25 cellular contexts compared by ENCODE assay signal in the genomic region with DNA sequence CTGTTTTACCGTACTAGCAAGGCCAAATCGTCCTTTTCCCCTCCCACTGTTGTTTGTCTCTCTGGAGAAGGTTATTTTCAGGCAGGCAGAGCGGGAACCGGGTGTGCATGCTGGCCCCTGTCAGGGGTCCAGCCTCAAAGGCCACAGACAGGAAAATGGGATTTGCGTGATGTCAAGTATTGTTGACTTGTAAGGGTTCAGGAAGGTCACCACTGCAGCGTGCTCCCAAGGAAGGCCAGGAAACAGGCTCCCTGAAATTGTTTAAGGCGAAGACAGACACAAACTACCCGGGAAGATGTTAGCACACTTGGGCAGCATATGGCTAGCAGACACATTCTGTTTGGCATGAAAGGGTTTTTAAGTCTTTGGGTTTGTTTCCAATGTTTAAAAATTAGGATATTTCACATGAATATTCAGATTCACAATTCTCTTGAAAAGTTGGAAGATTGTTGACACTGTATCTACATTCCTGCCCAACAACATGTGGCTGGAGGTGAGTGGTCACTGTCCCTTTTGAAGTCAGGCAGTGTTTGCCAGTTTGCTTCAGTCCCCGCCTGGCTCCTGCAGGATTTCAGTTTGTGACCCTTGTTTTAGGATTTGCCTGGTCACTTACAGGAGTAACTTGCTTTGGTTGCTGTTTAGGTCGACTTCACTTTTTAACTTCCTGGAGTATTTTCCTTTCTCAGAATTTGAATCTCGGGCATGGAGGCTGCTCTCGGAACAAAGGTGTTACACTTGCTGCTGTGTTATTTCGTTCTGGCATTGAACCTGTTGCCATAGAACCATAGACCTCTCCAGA.
DNase-seq lines count a peak whose midpoint lies in the region; ATAC-seq, FAIRE-seq and TF ChIP-seq lines count a peak whose summit lies in the region.
"Had no signal": no experiment of that assay in that cellular context is flagged by ENCODE, and none has a peak within 500 bp of the region (broad histone marks: within the 10 kb centered on the region; RNA-seq: fewer than 3 reads in every experiment).

No MANE protein-coding gene starts in this region.

- no peak overlapping the region for H3K4me3 ChIP-seq in endodermal cell (ENCODE audit: low read length)
- no peak overlapping the region for H3K4me3 ChIP-seq in upper lobe of right lung
- H3K4me3 ChIP-seq in gastrocnemius medialis = no peak overlapping the region
- H3K4me3 ChIP-seq: coronary artery, GM12878, right lobe of liver, transverse colon had no signal

- FAIRE-seq in GM12892 (lab: Jason Lieb, UNC) = no peak
- FAIRE-seq: frontal cortex, GM12878, GM19239 had no signal

- no peaks in the 10 kb centered on the region for H3K36me3 Mint-ChIP-seq in endodermal cell (ENCODE audit: low read depth)
- H3K36me3 Mint-ChIP-seq in mesothelial cell of epicardium = no peaks in the 10 kb centered on the region
- H3K36me3 Mint-ChIP-seq: activated naive CD4-positive, alpha-beta T cell treated with anti-CD3 and anti-CD28 coated beads, Interleukin-2, amount 50 U/mL, for 24 hours had no signal

- TF ChIP-seq CTCF in endodermal cell (conservative IDR thresholded peaks at IDR 0.05) = no peak
- no peak for TF ChIP-seq CTCF in mesothelial cell of epicardium (IDR thresholded peaks at IDR 0.05; ENCODE audit: unreplicated experiment)
- no peak for TF ChIP-seq CTCF in upper lobe of right lung (IDR thresholded peaks at IDR 0.05)
- no peak for TF ChIP-seq CTCF in gastrocnemius medialis (IDR thresholded peaks at IDR 0.05 in 4 of 5, conservative IDR thresholded peaks at IDR 0.05 in 1 of 5)

- H3K9me3 ChIP-seq in endodermal cell (ENCODE audit: control insufficient read depth, low read length) (no peaks in the 10 kb centered on the region), upper lobe of right lung (no peaks in the 10 kb centered on the region), gastrocnemius medialis (no peaks in the 10 kb centered on the region)
- H3K9me3 ChIP-seq: right lobe of liver, transverse colon had no signal

- no peak overlapping the region for H3K27ac ChIP-seq in endodermal cell (ENCODE audit: low read depth, low read length)
- H3K27ac ChIP-seq in upper lobe of right lung = no peak overlapping the region
- H3K27ac ChIP-seq in gastrocnemius medialis = no peak overlapping the region
- H3K27ac ChIP-seq: 22Rv1, coronary artery, right lobe of liver, transverse colon had no signal

- H3K27ac Mint-ChIP-seq in endodermal cell (peak overlapping the region; percentile 68), mesothelial cell of epicardium (peak overlapping the region; percentile 69)
- H3K27ac Mint-ChIP-seq: activated naive CD4-positive, alpha-beta T cell treated with anti-CD3 and anti-CD28 coated beads, Interleukin-2, amount 50 U/mL, for 24 hours; activated T-cell treated with anti-CD3 and anti-CD28 coated beads, Interleukin-2, amount 50 U/mL, for 72 hours; T-helper 2 cell treated with Interferon-gamma antibody and Interleukin-4, amounts not matched to agents 5 μg/mL and 100 μg/mL, for 36 hours had no signal

- no peak for ATAC-seq in upper lobe of right lung
- no peak for ATAC-seq in gastrocnemius medialis
- ATAC-seq: GM12878, left colon had no signal

- H3K4me1 Mint-ChIP-seq in endodermal cell (peaks cover 50% of the 10 kb centered on the region), mesothelial cell of epicardium (peaks cover 31% of the 10 kb centered on the region)

- WGBS in endodermal cell (ENCODE audit: insufficient coverage in 1 of 2, insufficient read length in 1 of 2), 2 experiments = 67 to 70% methylated on average over 11 to 13 of the region's 13 CpGs

- DNase-seq in DMS 273 (lab: John Stamatoyannopoulos, UW; ENCODE audit: unreplicated experiment) (peak; percentile 35), DMS 273 treated with DMSO at 0.1 percent for 48 hours (lab: John Stamatoyannopoulos, UW) (no peak), endodermal cell (no peak), mesothelial cell of epicardium (ENCODE audit: low spot score in 2 of 2, unreplicated experiment in 2 of 2) (no peak), upper lobe of right lung (peak; percentile 8), SKM-1 (lab: John Stamatoyannopoulos, UW; ENCODE audit: unreplicated experiment) (no peak), GM12892 (ENCODE audit: insufficient read length) (no peak), gastrocnemius medialis (no peak)
- DNase-seq: activated CD8-positive, alpha-beta memory T cell treated with anti-CD3 and anti-CD28 coated beads for 24 hours; activated T-cell treated with anti-CD3 and anti-CD28 coated beads, Interleukin-2, amount 50 U/mL, for 72 hours; Calu3; left colon; NCI-H1694; NCI-H748 treated with DMSO at 0.1 percent for 48 hours; OCI-M1; transverse colon had no signal

- intact Hi-C loops in upper lobe of right lung (cut with DNase I) = no loop called here
- intact Hi-C loops in gastrocnemius medialis (cut with DNase I; ENCODE audit: low total_unique reads) = no loop called here

- in situ Hi-C loops in gastrocnemius medialis (cut with MboI; ENCODE audit: low sequenced_read_pairs in 4 of 4) = no loop called here

- H3K4me3 Mint-ChIP-seq in endodermal cell (no peak overlapping the region), mesothelial cell of epicardium (no peak overlapping the region)
- H3K4me3 Mint-ChIP-seq: activated naive CD4-positive, alpha-beta T cell treated with anti-CD3 and anti-CD28 coated beads, Interleukin-2, amount 50 U/mL, for 24 hours; activated T-cell treated with anti-CD3 and anti-CD28 coated beads, Interleukin-2, amount 50 U/mL, for 72 hours; T-helper 2 cell treated with Interferon-gamma antibody and Interleukin-4, amounts not matched to agents 5 μg/mL and 100 μg/mL, for 36 hours had no signal

- TF ChIP-seq POLR2A in GM12892 (IDR thresholded peaks at IDR 0.05; ENCODE audit: low read depth, low read length) (no peak), gastrocnemius medialis (IDR thresholded peaks at IDR 0.05) (no peak)

- H3K27me3 Mint-ChIP-seq in endodermal cell (ENCODE audit: insufficient read depth) (no peaks in the 10 kb centered on the region), mesothelial cell of epicardium (ENCODE audit: low read depth) (peaks cover 5% of the 10 kb centered on the region)
- H3K27me3 Mint-ChIP-seq: activated naive CD4-positive, alpha-beta T cell treated with anti-CD3 and anti-CD28 coated beads, Interleukin-2, amount 50 U/mL, for 24 hours had no signal

- H3K36me3 ChIP-seq in endodermal cell (ENCODE audit: control insufficient read depth, insufficient read depth, low read length) (no peaks in the 10 kb centered on the region), upper lobe of right lung (no peaks in the 10 kb centered on the region), gastrocnemius medialis (no peaks in the 10 kb centered on the region)
- H3K36me3 ChIP-seq: right lobe of liver, transverse colon had no signal

- H3K27me3 ChIP-seq in endodermal cell (ENCODE audit: control insufficient read depth, insufficient read depth, low read length, poor library complexity, severe bottlenecking) (no peaks in the 10 kb centered on the region), upper lobe of right lung (no peaks in the 10 kb centered on the region), gastrocnemius medialis (no peaks in the 10 kb centered on the region)
- H3K27me3 ChIP-seq: right lobe of liver, transverse colon had no signal

- H3K4me1 ChIP-seq in endodermal cell (ENCODE audit: control insufficient read depth, insufficient read depth, low read length) (peaks cover 25% of the 10 kb centered on the region), upper lobe of right lung (peaks cover 8% of the 10 kb centered on the region), gastrocnemius medialis (no peaks in the 10 kb centered on the region)

- no peak overlapping the region for H3K9ac ChIP-seq in endodermal cell (ENCODE audit: extremely low read depth, low read length, poor library complexity, severe bottlenecking)

- H3K9me3 Mint-ChIP-seq in endodermal cell (no peaks in the 10 kb centered on the region), mesothelial cell of epicardium (no peaks in the 10 kb centered on the region)
- H3K9me3 Mint-ChIP-seq: activated naive CD4-positive, alpha-beta T cell treated with anti-CD3 and anti-CD28 coated beads, Interleukin-2, amount 50 U/mL, for 24 hours; activated T-cell treated with anti-CD3 and anti-CD28 coated beads, Interleukin-2, amount 50 U/mL, for 72 hours; stimulated activated naive CD8-positive, alpha-beta T cell treated with anti-CD3 and anti-CD28 coated beads, Interleukin-15, Interleukin-2, amounts not matched to agents 100 ng/mL and 50 ng/mL, for 24 hours; T-helper 2 cell treated with Interferon-gamma antibody and Interleukin-4, amounts not matched to agents 5 μg/mL and 100 μg/mL, for 36 hours had no signal

Comparison
In these comparisons a context has a peak if more than half of its experiments do, and no peak if none do; other contexts are left out.
1. DNase-seq: peak in DMS 273 (single experiment) and upper lobe of right lung (single experiment); none in DMS 273 treated with DMSO at 0.1 percent for 48 hours (single experiment), endodermal cell (single experiment), mesothelial cell of epicardium (0 of 2), SKM-1 (single experiment), GM12892 (single experiment) and gastrocnemius medialis (0 of 2).